Comparison of ENCODE assay signal across 27 cellular contexts in the genomic region with DNA sequence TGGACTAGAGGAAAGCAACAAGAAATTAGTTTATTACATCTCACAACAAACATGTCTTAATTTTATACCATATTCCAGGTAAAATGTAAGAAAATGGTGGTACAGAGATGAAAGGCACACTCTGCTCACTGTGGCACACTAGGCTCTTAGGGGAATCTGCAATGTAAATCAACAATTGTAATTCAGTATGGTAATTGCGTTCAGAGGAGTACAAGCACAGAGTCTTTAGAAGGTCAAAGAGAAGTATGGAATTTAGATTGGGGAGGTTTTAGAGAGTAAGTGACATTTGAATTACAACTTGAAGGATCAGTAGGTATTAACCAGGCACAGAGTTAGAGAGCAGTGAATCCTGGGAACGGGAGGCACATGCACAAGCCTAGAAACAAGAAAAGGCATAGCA.
"Had no signal": no experiment of that assay in that cellular context is flagged by ENCODE, and none has a peak within 500 bp of the region (broad histone marks: within the 10 kb centered on the region; RNA-seq: fewer than 3 reads in every experiment).

No MANE protein-coding gene starts in this region.

- H3K4me3 ChIP-seq: PC-9 had no signal

- H3K27me3 Mint-ChIP-seq: activated CD4-positive, alpha-beta T cell treated with anti-CD3 and anti-CD28 coated beads, Interleukin-2, amount 10 ng/mL, durations not matched to agents 24 days and 14 days; activated CD8-positive, alpha-beta T cell treated with anti-CD3 and anti-CD28 coated beads for 36 hours; activated naive CD8-positive, alpha-beta T cell treated with anti-CD3 and anti-CD28 coated beads, Interleukin-2, amount 50 U/mL, for 24 hours; activated T-helper 17 cell treated with anti-CD3 and anti-CD28 coated beads, Interleukin-2, amount 50 U/mL, for 72 hours had no signal

- H3K4me3 Mint-ChIP-seq: activated CD4-positive, alpha-beta T cell treated with anti-CD3 and anti-CD28 coated beads, Interleukin-2, amount 10 ng/mL, durations not matched to agents 24 days and 14 days; activated CD8-positive, alpha-beta T cell treated with anti-CD3 and anti-CD28 coated beads for 36 hours; activated naive CD8-positive, alpha-beta T cell treated with anti-CD3 and anti-CD28 coated beads, Interleukin-2, amount 50 U/mL, for 24 hours; activated T-cell treated with anti-CD3 and anti-CD28 coated beads, Interleukin-2, amount 50 U/mL, for 72 hours; activated T-helper 17 cell treated with anti-CD3 and anti-CD28 coated beads, Interleukin-2, amount 50 U/mL, for 72 hours; brain had no signal

- H3K27ac ChIP-seq: PC-9, WERI-Rb-1 had no signal

- ATAC-seq: activated CD8-positive, alpha-beta T cell treated with anti-CD3 and anti-CD28 coated beads for 36 hours; activated naive CD4-positive, alpha-beta T cell treated with anti-CD3 and anti-CD28 coated beads, Interleukin-2, amount 50 U/mL, for 72 hours; activated naive CD8-positive, alpha-beta T cell treated with anti-CD3 and anti-CD28 coated beads, Interleukin-2, amount 50 U/mL, for 24 hours; activated T-cell treated with anti-CD3 and anti-CD28 coated beads, Interleukin-2, amount 50 U/mL, for 72 hours; activated T-helper 17 cell treated with anti-CD3 and anti-CD28 coated beads, Interleukin-2, amount 50 U/mL, for 72 hours had no signal

- H3K27ac Mint-ChIP-seq: activated CD4-positive, alpha-beta T cell treated with anti-CD3 and anti-CD28 coated beads, Interleukin-2, amount 10 ng/mL, durations not matched to agents 24 days and 14 days; activated CD8-positive, alpha-beta T cell treated with anti-CD3 and anti-CD28 coated beads for 36 hours; activated naive CD4-positive, alpha-beta T cell treated with anti-CD3 and anti-CD28 coated beads, Interleukin-2, amount 50 U/mL, for 72 hours; activated naive CD8-positive, alpha-beta T cell treated with anti-CD3 and anti-CD28 coated beads, Interleukin-2, amount 50 U/mL, for 24 hours; activated T-cell treated with anti-CD3 and anti-CD28 coated beads, Interleukin-2, amount 50 U/mL, for 72 hours; activated T-helper 17 cell treated with anti-CD3 and anti-CD28 coated beads, Interleukin-2, amount 50 U/mL, for 72 hours; brain had no signal

- DNase-seq: activated CD4-positive, alpha-beta T cell treated with anti-CD3 and anti-CD28 coated beads, Interleukin-2, amount 10 ng/mL, durations not matched to agents 24 days and 14 days; activated CD4-positive, alpha-beta T cell treated with anti-CD3 and anti-CD28 coated beads, Interleukin-2, amount 50 U/mL, for 4 hours; activated CD8-positive, alpha-beta T cell treated with anti-CD3 and anti-CD28 coated beads for 36 hours; activated effector memory CD4-positive, alpha-beta T cell treated with anti-CD3 and anti-CD28 coated beads, Interleukin-2, amount 50 U/mL, for 16 hours; activated naive CD4-positive, alpha-beta T cell; activated naive CD8-positive, alpha-beta T cell treated with anti-CD3 and anti-CD28 coated beads, Interleukin-2, amount 50 U/mL, for 24 hours; activated T-cell treated with anti-CD3 and anti-CD28 coated beads, Interleukin-2, amount 50 U/mL, for 1 hour; activated T-cell treated with anti-CD3 and anti-CD28 coated beads, Interleukin-2, amount 50 U/mL, for 72 hours; anterior cingulate cortex; central memory CD4-positive, alpha-beta T cell; NCI-H1105; NCI-H1417 treated with DMSO at 0.1 percent for 48 hours; NCI-H1694; NCI-H1930; NCI-H2171; NCI-H510A; NCI-H526; NCI-H748 treated with DMSO at 0.1 percent for 48 hours; NK-92 treated with Interleukin-12 subunit alpha and Interleukin-12 subunit beta, amount 100 ng/mL, for 24 hours; PC-9; Right ventricle myocardium superior; SW 1271; T1000; WERI-Rb-1 had no signal

- H3K36me3 Mint-ChIP-seq: activated naive CD4-positive, alpha-beta T cell treated with anti-CD3 and anti-CD28 coated beads, Interleukin-2, amount 50 U/mL, for 72 hours; brain had no signal

- H3K9me3 Mint-ChIP-seq: activated CD4-positive, alpha-beta T cell treated with anti-CD3 and anti-CD28 coated beads, Interleukin-2, amount 10 ng/mL, durations not matched to agents 24 days and 14 days; activated naive CD4-positive, alpha-beta T cell treated with anti-CD3 and anti-CD28 coated beads, Interleukin-2, amount 50 U/mL, for 72 hours; activated naive CD8-positive, alpha-beta T cell treated with anti-CD3 and anti-CD28 coated beads, Interleukin-2, amount 50 U/mL, for 24 hours; brain had no signal

- H3K36me3 ChIP-seq: WERI-Rb-1 had no signal

- H3K4me1 Mint-ChIP-seq: activated CD4-positive, alpha-beta T cell treated with anti-CD3 and anti-CD28 coated beads, Interleukin-2, amount 10 ng/mL, durations not matched to agents 24 days and 14 days; activated naive CD8-positive, alpha-beta T cell treated with anti-CD3 and anti-CD28 coated beads, Interleukin-2, amount 50 U/mL, for 24 hours; activated T-helper 17 cell treated with anti-CD3 and anti-CD28 coated beads, Interleukin-2, amount 50 U/mL, for 72 hours had no signal
